ENCODE assay signal across 11 cellular contexts in genomic region chrX:103954259-103954658, GRCh38. TPM values are rescaled to one million over a fixed set of nuclear protein-coding genes. Genes with fewer than 3 reads are reported as not detected.
"Had no signal": no experiment of that assay in that cellular context is flagged by ENCODE, and none has a peak within 500 bp of the region (broad histone marks: within the 10 kb centered on the region; RNA-seq: fewer than 3 reads in every experiment).

No MANE protein-coding gene starts in this region.

- H2AFZ ChIP-seq: GM23248 had no signal

- DNase-seq: GM23248, GOT3, H7, HFFc6, IMR-90 had no signal

- H3K9me3 ChIP-seq: HAP-1 had no signal

- H3K4me3 ChIP-seq: GM23248, HAP-1, K562 had no signal

- H3K9me3 Mint-ChIP-seq: HFFc6 had no signal

- H3K4me3 Mint-ChIP-seq: HFFc6 had no signal

- FAIRE-seq: K562 had no signal

- H3K27ac Mint-ChIP-seq: HFFc6 had no signal

- H3K4me1 ChIP-seq: HAP-1 had no signal

- ATAC-seq: HCT116, K562 had no signal

- H3K9ac ChIP-seq: GM23248 had no signal

- H3K27ac ChIP-seq: GM23248, HL-60 had no signal

- H3K36me3 ChIP-seq: HAP-1 had no signal

RNA-seq across cellular contexts. Expression of gene H2BW1, which starts 59.2 kb away (rescaled TPM):
- total RNA-seq: GM23248, H4, H7, HFFc6, HT1080, IMR-90, K562 had no signal
- polyA plus RNA-seq: GM23248, IMR-90, K562 had no signal
